ENCODE assay signal across 11 cellular contexts in genomic region chr6:5294392-5295211, GRCh38. TPM values are rescaled to one million over a fixed set of nuclear protein-coding genes. Genes with fewer than 3 reads are reported as not detected.
DNase-seq lines count a peak whose midpoint lies in the region; ATAC-seq and TF ChIP-seq lines count a peak whose summit lies in the region.
"Had no signal": no experiment of that assay in that cellular context is flagged by ENCODE, and none has a peak within 500 bp of the region (broad histone marks: within the 10 kb centered on the region; RNA-seq: fewer than 3 reads in every experiment).

No MANE protein-coding gene starts in this region.

- ATAC-seq in lower lobe of right lung = peak; percentile 21 to 60
- ATAC-seq: T-cell had no signal

- H3K4me2 ChIP-seq in BLaER1 = peak overlapping the region; percentile 56

- intact Hi-C loops in lower lobe of right lung (cut with DNase I) = no loop called here

- H4K20me1 ChIP-seq in BLaER1 = no peaks in the 10 kb centered on the region

- H3K4me3 ChIP-seq in BLaER1 = no peak overlapping the region
- H3K4me3 ChIP-seq in lower lobe of right lung = no peak overlapping the region
- H3K4me3 ChIP-seq in Peyer's patch = no peak overlapping the region
- H3K4me3 ChIP-seq: colonic mucosa had no signal

- H3K9me3 ChIP-seq in BLaER1 (no peaks in the 10 kb centered on the region; the same call in 1 of the 2 replicates), lower lobe of right lung (no peaks in the 10 kb centered on the region), Peyer's patch (no peaks in the 10 kb centered on the region)
- H3K9me3 ChIP-seq: colonic mucosa had no signal

- H3K9ac ChIP-seq in BLaER1 = no peak overlapping the region

- no peak for TF ChIP-seq POLR2A in Peyer's patch (IDR thresholded peaks at IDR 0.05)

- 0 out of 2 replicates have a peak overlapping the region, but pooled peaks have one; percentile 32 for H3K27ac ChIP-seq in BLaER1
- H3K27ac ChIP-seq in lower lobe of right lung = no peak overlapping the region
- H3K27ac ChIP-seq in Peyer's patch = no peak overlapping the region
- H3K27ac ChIP-seq: colonic mucosa had no signal

- peaks cover 42% of the 10 kb centered on the region for H3K4me1 ChIP-seq in BLaER1
- peaks cover 13% of the 10 kb centered on the region for H3K4me1 ChIP-seq in lower lobe of right lung
- no peaks in the 10 kb centered on the region for H3K4me1 ChIP-seq in Peyer's patch
- H3K4me1 ChIP-seq: colonic mucosa had no signal

- DNase-seq in GF-D8 (lab: John Stamatoyannopoulos, UW) (peak; percentile 69), SKM-1 treated with dmso at 0.1 percent for 144 hours (lab: John Stamatoyannopoulos, UW; ENCODE audit: unreplicated experiment) (peak; percentile 52), lower lobe of right lung (no peak), NCI-H526 (lab: John Stamatoyannopoulos, UW) (no peak), Peyer's patch (no peak), 8988T (no peak)
- DNase-seq: colonic mucosa; NCI-H2171; stimulated activated CD4-positive, alpha-beta T cell treated with anti-CD3 and anti-CD28 coated beads, Interleukin-4, amount 100 ng/mL, for 24 hours; T-cell had no signal

- no peaks in the 10 kb centered on the region for H3K27me3 ChIP-seq in BLaER1
- H3K27me3 ChIP-seq in lower lobe of right lung (ENCODE audit: low read depth) = no peaks in the 10 kb centered on the region
- H3K27me3 ChIP-seq in Peyer's patch = no peaks in the 10 kb centered on the region
- H3K27me3 ChIP-seq: colonic mucosa had no signal

- H3K36me3 ChIP-seq in BLaER1 (no peaks in the 10 kb centered on the region), lower lobe of right lung (no peaks in the 10 kb centered on the region), Peyer's patch (no peaks in the 10 kb centered on the region)
- H3K36me3 ChIP-seq: colonic mucosa had no signal

- no peak for TF ChIP-seq CTCF in lower lobe of right lung (IDR thresholded peaks at IDR 0.05)
- no peak for TF ChIP-seq CTCF in Peyer's patch (IDR thresholded peaks at IDR 0.05)

RNA-seq across cellular contexts. Expression of gene FARS2, which starts 33.3 kb away (rescaled TPM):
- 17.0 TPM for total RNA-seq in lower lobe of right lung
- 10 to 100 TPM in 3 of 4 donors, 1 to 10 TPM in 1; 9.5 to 42.1 (median 17.1) TPM for total RNA-seq in Peyer's patch

RNA-seq across cellular contexts. Expression of gene LYRM4, which starts 33.9 kb away (rescaled TPM):
- total RNA-seq in lower lobe of right lung = 22.4 TPM
- 10 to 100 TPM in 1 of 4 donors, 1 to 10 TPM in 3; 6.3 to 13.7 (median 7.8) TPM for total RNA-seq in Peyer's patch

Comparison
In these comparisons a context has a peak if more than half of its experiments do, and no peak if none do; other contexts are left out.
1. DNase-seq: peak in GF-D8 (single experiment) and SKM-1 treated with dmso at 0.1 percent for 144 hours (single experiment); none in lower lobe of right lung (single experiment), NCI-H526 (0 of 2), Peyer's patch (0 of 3) and 8988T (single experiment).